8 cellular contexts compared by ENCODE assay signal in genomic region chrX:118727686-118728339, GRCh38. TPM values are rescaled to one million over a fixed set of nuclear protein-coding genes. Genes with fewer than 3 reads are reported as not detected.
DNase-seq lines count a peak whose midpoint lies in the region; ATAC-seq and TF ChIP-seq lines count a peak whose summit lies in the region.

No MANE protein-coding gene starts in this region.

- peak overlapping the region; percentile 49 to 77 (median 62) for H3K4me3 Mint-ChIP-seq in naive thymus-derived CD8-positive, alpha-beta T cell

- H3K36me3 Mint-ChIP-seq in naive thymus-derived CD8-positive, alpha-beta T cell, result no peaks in the 10 kb centered on the region

- peaks cover 0 to 3% (median 0%) of the 10 kb centered on the region in 9 donors for H3K9me3 Mint-ChIP-seq in naive thymus-derived CD8-positive, alpha-beta T cell

- peak overlapping the region; percentile 81 for H3K27ac ChIP-seq in C4-2B
- peak overlapping the region; percentile 58 for H3K27ac ChIP-seq in RWPE2 (ENCODE audit: poor library complexity, severe bottlenecking)

- H3K4me1 Mint-ChIP-seq in naive thymus-derived CD8-positive, alpha-beta T cell, result peaks cover 1 to 48% (median 4%) of the 10 kb centered on the region in 4 donors

- TF ChIP-seq CTCF in C4-2B (conservative IDR thresholded peaks at IDR 0.05) (no peak), RWPE2 (IDR thresholded peaks at IDR 0.05; ENCODE audit: poor library complexity, severe bottlenecking) (no peak)

- peak overlapping the region; percentile 77 for H3K4me3 ChIP-seq in RWPE2 (ENCODE audit: severe bottlenecking)

- H3K36me3 ChIP-seq in RWPE2 (ENCODE audit: low read depth), result no peaks in the 10 kb centered on the region

- H3K4me1 ChIP-seq in RWPE2 (ENCODE audit: insufficient read depth, poor library complexity, severe bottlenecking), result no peaks in the 10 kb centered on the region

- POLR2A ChIA-PET in naive thymus-derived CD8-positive, alpha-beta T cell (lab: Charles Lee), result interaction anchor here (0.6 kb wide), 1 partner anchor 1856 kb away, joined by 3 read pairs; no protein-coding TSS in a partner anchor

- ATAC-seq in GM21381 (IDR thresholded peaks at IDR 0.05; ENCODE audit: unreplicated experiment) (peak; percentile 11), RWPE2 (ENCODE audit: low read depth) (no peak), esophagus mucosa (peak; percentile 5), GM21447 (IDR thresholded peaks at IDR 0.05; ENCODE audit: unreplicated experiment) (no peak)
- peak in 1 of 2 donors; percentile 41 for ATAC-seq in naive thymus-derived CD8-positive, alpha-beta T cell

- DNase-seq in RWPE2 (ENCODE audit: low spot score) (no peak), pons (ENCODE audit: low spot score) (no peak), NCI-H1436 treated with DMSO at 0.1 percent for 48 hours (lab: John Stamatoyannopoulos, UW) (no peak)
- no peak for DNase-seq in naive thymus-derived CD8-positive, alpha-beta T cell

- H3K9me3 ChIP-seq in RWPE2 (ENCODE audit: severe bottlenecking), result no peaks in the 10 kb centered on the region

- no peaks in the 10 kb centered on the region for H3K27me3 ChIP-seq in RWPE2 (ENCODE audit: insufficient read depth, poor library complexity, severe bottlenecking)

- no peak overlapping the region for H3K27ac Mint-ChIP-seq in naive thymus-derived CD8-positive, alpha-beta T cell

- H3K27me3 Mint-ChIP-seq in naive thymus-derived CD8-positive, alpha-beta T cell, result peaks cover 7 to 26% (median 15%) of the 10 kb centered on the region in 5 donors

RNA-seq across cellular contexts. Expression of gene IL13RA1, which starts 0.4 kb away (rescaled TPM):
- 82.2 TPM for total RNA-seq in esophagus mucosa
- total RNA-seq in naive thymus-derived CD8-positive, alpha-beta T cell, result 1 to 10 TPM in 1 of 2 experiments, under 1 TPM in 1; 0.94 to 1.3 TPM
- polyA plus RNA-seq in naive thymus-derived CD8-positive, alpha-beta T cell, result under 1 TPM in 2 of 3 donors, not detected in 1; 0.06 TPM

Comparison
In these comparisons a context has a peak if more than half of its experiments do, and no peak if none do; other contexts are left out.
1. ATAC-seq: peak in GM21381 (single experiment) and esophagus mucosa (single experiment); none in RWPE2 (single experiment) and GM21447 (single experiment).
2. RNA of gene IL13RA1, which starts 0.4 kb away (total RNA-seq): 82.2 TPM in esophagus mucosa (single experiment); 0.94 to 1.3 TPM in naive thymus-derived CD8-positive, alpha-beta T cell; every median in the first group is over 10 times any median in the second.